Comparison of ENCODE assay signal across 1 cellular context in genomic region chr19:40443131-40443929, GRCh38.
A peak's percentile ranks its signal among the peaks of the same experiment; 100 is the strongest.
TF ChIP-seq lines count a peak whose summit lies in the region.

No MANE protein-coding gene starts in this region.

TF ChIP-seq in HepG2, 621 proteins besides CTCF, POLR2A, EP300 and RAD21 (continued from another document and continues in another):
- TF ChIP-seq TRIM22 (IDR thresholded peaks at IDR 0.05) (no peak), HMG20B (CRISPR knock-in tag; conservative IDR thresholded peaks at IDR 0.05) (no peak), GABPB1 (CRISPR knock-in tag; IDR thresholded peaks at IDR 0.05) (peak; percentile 84), ZNF652 (CRISPR knock-in tag; IDR thresholded peaks at IDR 0.05; ENCODE audit: borderline replicate concordance, low read depth) (no peak), CEBPG (CRISPR knock-in tag; IDR thresholded peaks at IDR 0.05) (no peak), ZFP90 (CRISPR knock-in tag; IDR thresholded peaks at IDR 0.05; ENCODE audit: borderline replicate concordance) (no peak), ZNF609 (CRISPR knock-in tag; IDR thresholded peaks at IDR 0.05; ENCODE audit: borderline replicate concordance) (no peak), ZNF678 (CRISPR knock-in tag; IDR thresholded peaks at IDR 0.05) (no peak), ZNF260 (CRISPR knock-in tag; IDR thresholded peaks at IDR 0.05; ENCODE audit: borderline replicate concordance, low read depth) (no peak), THYN1 (CRISPR knock-in tag; IDR thresholded peaks at IDR 0.05; ENCODE audit: borderline replicate concordance, low read depth) (no peak), NCOR1 (IDR thresholded peaks at IDR 0.05; ENCODE audit: borderline replicate concordance, low read length) (no peak; the same call in 1 of the 2 replicates), PATZ1 (CRISPR knock-in tag; IDR thresholded peaks at IDR 0.05) (peak; percentile 87), SMAD9 (CRISPR knock-in tag; IDR thresholded peaks at IDR 0.05) (no peak), TEF (CRISPR knock-in tag; IDR thresholded peaks at IDR 0.05) (no peak), ZNF7 (CRISPR knock-in tag; IDR thresholded peaks at IDR 0.05) (no peak), SIX4 (CRISPR knock-in tag; IDR thresholded peaks at IDR 0.05) (no peak), EHMT2 (IDR thresholded peaks at IDR 0.05; ENCODE audit: borderline replicate concordance, low read depth, low read length) (no peak), NFKBIZ (CRISPR knock-in tag; IDR thresholded peaks at IDR 0.05) (0 out of 2 replicates have a peak, but pooled peaks have one; percentile 33), PPARG (CRISPR knock-in tag; conservative IDR thresholded peaks at IDR 0.05) (peak; percentile 62; the same call in 1 of the 2 replicates), ZNF615 (CRISPR knock-in tag; IDR thresholded peaks at IDR 0.05; ENCODE audit: borderline replicate concordance) (no peak), TBX3 (IDR thresholded peaks at IDR 0.05; ENCODE audit: borderline replicate concordance) (no peak), MAFK (conservative IDR thresholded peaks at IDR 0.05 in 1 of 2, IDR thresholded peaks at IDR 0.05 in 1 of 2; ENCODE audit: low read length in 2 of 2) (no peak), MAFF (IDR thresholded peaks at IDR 0.05; ENCODE audit: low read depth, low read length) (no peak), ZBED4 (CRISPR knock-in tag; IDR thresholded peaks at IDR 0.05; ENCODE audit: borderline replicate concordance) (peak; percentile 67), ZNF142 (CRISPR knock-in tag; IDR thresholded peaks at IDR 0.05) (no peak), REPIN1 (CRISPR knock-in tag; IDR thresholded peaks at IDR 0.05; ENCODE audit: borderline replicate concordance, low read depth) (no peak), HMGXB4 (CRISPR knock-in tag; IDR thresholded peaks at IDR 0.05; ENCODE audit: borderline replicate concordance in 1 of 2, low read depth in 1 of 2) (peak in 1 of 2 experiments; percentile 63; a peak in 1 of 4 replicates), MEIS2 (CRISPR knock-in tag; IDR thresholded peaks at IDR 0.05) (peak; percentile 77), ZNF674 (CRISPR knock-in tag; IDR thresholded peaks at IDR 0.05; ENCODE audit: low read depth) (no peak), ZMYM3 (CRISPR knock-in tag; IDR thresholded peaks at IDR 0.05) (no peak), XRCC5 (optimal IDR thresholded peaks at IDR 0.05; ENCODE audit: low read length) (peak; percentile 21), MIXL1 (CRISPR knock-in tag; IDR thresholded peaks at IDR 0.05) (0 out of 2 replicates have a peak, but pooled peaks have one; percentile 46), ARNT2 (CRISPR knock-in tag; IDR thresholded peaks at IDR 0.05; ENCODE audit: low read depth) (no peak), TFDP2 (CRISPR knock-in tag; IDR thresholded peaks at IDR 0.05) (peak; percentile 73), HOXA7 (CRISPR knock-in tag; IDR thresholded peaks at IDR 0.05) (no peak), ZNF589 (CRISPR knock-in tag; conservative IDR thresholded peaks at IDR 0.05) (no peak), PITX1 (CRISPR knock-in tag; IDR thresholded peaks at IDR 0.05) (peak; percentile 40; the same call in 1 of the 2 replicates)
